In the genomic region with DNA sequence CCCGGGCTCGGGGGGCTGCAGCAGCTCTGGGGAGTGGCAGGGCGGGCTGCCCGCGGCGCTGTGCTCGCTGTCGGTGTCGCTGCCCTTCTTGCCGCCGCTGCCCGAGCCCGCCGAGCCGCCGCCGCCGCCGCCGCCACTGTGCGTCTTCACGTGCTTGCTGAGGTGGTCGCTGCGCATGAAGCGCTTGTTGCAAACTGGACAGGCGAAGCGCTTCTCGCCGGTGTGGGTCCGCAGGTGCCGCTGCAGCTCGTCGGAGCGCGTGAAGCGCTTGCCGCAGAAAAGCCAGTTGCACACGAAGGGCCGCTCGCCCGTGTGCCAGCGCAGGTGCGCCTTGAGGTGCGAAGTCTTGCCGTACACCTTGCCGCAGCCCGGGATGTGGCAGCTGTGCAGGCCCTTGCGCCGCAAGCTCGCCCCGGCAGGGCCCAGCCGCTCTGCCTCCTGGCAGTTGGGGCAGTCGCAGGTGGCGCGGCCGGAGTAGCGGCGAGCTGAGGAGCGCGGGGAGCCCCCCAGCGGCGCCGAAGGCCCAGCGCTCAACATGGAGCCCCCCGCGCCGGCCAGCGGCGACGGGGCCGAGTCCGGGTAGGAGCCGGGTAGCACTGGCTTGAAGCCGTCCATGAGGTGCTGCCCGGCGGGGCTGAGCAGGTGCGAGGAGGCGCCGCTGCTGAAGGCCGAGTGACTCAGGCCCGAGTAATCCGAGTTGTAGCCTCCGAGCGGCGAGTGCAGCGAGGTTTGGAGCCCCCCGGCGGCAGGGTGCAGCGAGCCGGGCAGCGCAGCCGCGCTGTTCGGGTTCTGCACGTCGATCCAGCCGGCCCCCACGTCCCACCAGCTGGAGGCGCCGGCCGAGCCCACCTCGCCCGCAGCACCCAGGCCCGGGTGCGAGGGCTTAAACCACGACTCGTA, we compare ENCODE assay signal across 8 cellular contexts. TPM values are rescaled to one million over a fixed set of nuclear protein-coding genes. Genes with fewer than 3 reads are reported as not detected.
DNase-seq lines count a peak whose midpoint lies in the region; ATAC-seq and TF ChIP-seq lines count a peak whose summit lies in the region.

No MANE protein-coding gene starts in this region.

- no peak overlapping the region for H4K8ac ChIP-seq in trophoblast cell (ENCODE audit: low read depth, low read length)

- no peak overlapping the region for H3K14ac ChIP-seq in trophoblast cell (ENCODE audit: low read length)

- H2BK12ac ChIP-seq in trophoblast cell (ENCODE audit: low read length): no peak overlapping the region

- no peak overlapping the region for H3K27ac ChIP-seq in trophoblast cell (ENCODE audit: low read depth, low read length)

- H3K36me3 ChIP-seq in trophoblast cell (ENCODE audit: control insufficient read depth in 1 of 2, insufficient read depth in 2 of 2, low read length in 2 of 2): no peaks in the 10 kb centered on the region

- WGBS in trophoblast cell (ENCODE audit: extremely low coverage, insufficient coverage, insufficient read length): no CpG with 5 or more reads among the region's 107 CpGs

- no peak overlapping the region for H4K91ac ChIP-seq in trophoblast cell (ENCODE audit: low read depth, low read length)

- H3K9me3 ChIP-seq in trophoblast cell (ENCODE audit: insufficient read depth, low read depth, low read length): peaks cover 9% of the 10 kb centered on the region

- no peak for ATAC-seq in GM21423 (IDR thresholded peaks at IDR 0.05; ENCODE audit: unreplicated experiment)

- H3K23ac ChIP-seq in trophoblast cell (ENCODE audit: low read length): no peak overlapping the region

- peak overlapping the region; percentile 89 for H3K4me2 ChIP-seq in trophoblast cell (ENCODE audit: low read length)

- H3K79me2 ChIP-seq in trophoblast cell (ENCODE audit: control insufficient read depth, insufficient read depth, low read length, poor library complexity): no peaks in the 10 kb centered on the region

- no peak overlapping the region for H3K9ac ChIP-seq in trophoblast cell (ENCODE audit: low read length)

- H2AK5ac ChIP-seq in trophoblast cell (ENCODE audit: low read length): no peak overlapping the region

- no peaks in the 10 kb centered on the region for H3K79me1 ChIP-seq in trophoblast cell (ENCODE audit: low read length)

- TF ChIP-seq CTCF in LNCAP (IDR thresholded peaks at IDR 0.05): peak; percentile 30; the same call in 1 of the 2 replicates

- peaks cover 56% of the 10 kb centered on the region for H3K27me3 ChIP-seq in trophoblast cell (ENCODE audit: insufficient read depth, low read length)

- DNase-seq in ELF-1 (ENCODE audit: low read depth, low spot score) (peak; percentile 86), ecto neural progenitor cell (ENCODE audit: low spot score) (peak; percentile 69), trophoblast cell (peak; percentile 13 to 22), SIG-M5 (lab: John Stamatoyannopoulos, UW) (no peak), NCI-H2107 treated with DMSO at 0.1 percent for 48 hours (lab: John Stamatoyannopoulos, UW; ENCODE audit: unreplicated experiment) (no peak), NCI-H1436 (lab: John Stamatoyannopoulos, UW) (no peak)

- no peak overlapping the region for H4K12ac ChIP-seq in trophoblast cell (ENCODE audit: low read depth, low read length)

- no peak overlapping the region for H2BK120ac ChIP-seq in trophoblast cell (ENCODE audit: insufficient read depth, low read length, poor library complexity)

- no peak overlapping the region for H2BK5ac ChIP-seq in trophoblast cell (ENCODE audit: low read depth, low read length, poor library complexity)

- H2AFZ ChIP-seq in trophoblast cell (ENCODE audit: insufficient read depth, low read length, poor library complexity): peak overlapping the region; percentile 70

- no peak overlapping the region for H3K4me3 ChIP-seq in trophoblast cell (ENCODE audit: low read depth, low read length)

- H3K4ac ChIP-seq in trophoblast cell (ENCODE audit: low read depth, low read length): no peak overlapping the region

- peaks cover 14 to 17% of the 10 kb centered on the region in 2 experiments for H3K4me1 ChIP-seq in trophoblast cell (ENCODE audit: control insufficient read depth in 1 of 2, insufficient read depth in 2 of 2, low read length in 2 of 2)

- H3K18ac ChIP-seq in trophoblast cell (ENCODE audit: low read length): no peak overlapping the region

RNA-seq across cellular contexts. Expression of gene SP8, which starts 2.1 kb away (rescaled TPM):
- 0.03 TPM in 1 of 2 replicates, not detected in the other for polyA plus RNA-seq in trophoblast cell (2013)

Comparison
In these comparisons a context has a peak if more than half of its experiments do, and no peak if none do; other contexts are left out.
1. DNase-seq: peak in ELF-1 (single experiment), ecto neural progenitor cell (single experiment) and trophoblast cell (2 of 2); none in SIG-M5 (single experiment), NCI-H2107 treated with DMSO at 0.1 percent for 48 hours (single experiment) and NCI-H1436 (single experiment).